ENCODE assay signal across 25 cellular contexts in the genomic region with DNA sequence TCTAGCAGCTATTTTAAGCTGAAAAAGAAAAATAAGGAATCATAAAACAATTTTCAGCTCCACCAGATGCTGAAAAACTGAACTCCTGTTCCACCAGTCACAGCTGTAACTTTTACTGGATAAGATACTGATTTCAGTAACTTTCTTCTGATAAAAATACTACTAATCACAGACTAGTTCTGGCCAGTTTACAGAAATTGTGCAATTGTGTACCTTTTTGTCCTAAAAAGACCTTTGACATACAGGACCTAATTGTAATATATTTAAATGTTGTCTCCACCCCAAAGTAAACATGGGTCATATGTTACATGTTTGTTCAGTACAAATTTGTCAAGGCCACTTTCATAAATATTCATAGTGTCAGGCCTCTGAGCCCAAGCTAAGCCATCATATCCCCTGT. TPM values are rescaled to one million over a fixed set of nuclear protein-coding genes. Genes with fewer than 3 reads are reported as not detected.
A peak's percentile ranks its signal among the peaks of the same experiment; 100 is the strongest.
DNase-seq lines count a peak whose midpoint lies in the region; ATAC-seq, FAIRE-seq and TF ChIP-seq lines count a peak whose summit lies in the region.
"Had no signal": no experiment of that assay in that cellular context is flagged by ENCODE, and none has a peak within 500 bp of the region (broad histone marks: within the 10 kb centered on the region; RNA-seq: fewer than 3 reads in every experiment).

No MANE protein-coding gene starts in this region.

- H3K27ac Mint-ChIP-seq in T-helper 17 cell, result no peak overlapping the region
- H3K27ac Mint-ChIP-seq: CD4-positive, alpha-beta T cell; IgD-negative memory B cell had no signal

- TF ChIP-seq POLR2A in HepG2 (IDR thresholded peaks at IDR 0.05; ENCODE audit: insufficient read depth in 1 of 2, low read depth in 2 of 2, low read length in 2 of 2), result no peak

- ATAC-seq in left ventricle myocardium superior, result peak; percentile 76
- no peak for ATAC-seq in right cardiac atrium
- peak; percentile 23; the same call in 1 of the 3 replicates for ATAC-seq in HepG2
- no peak for ATAC-seq in esophagus mucosa
- ATAC-seq in T-helper 17 cell, result no peak

- H2AFZ ChIP-seq in HepG2 (ENCODE audit: low read length), result no peak overlapping the region
- H2AFZ ChIP-seq: GM23248 had no signal

- H3K4me2 ChIP-seq in HepG2 (ENCODE audit: low read depth, low read length), result no peak overlapping the region

- no peaks in the 10 kb centered on the region for H4K20me1 ChIP-seq in HepG2 (ENCODE audit: insufficient read depth, low read length)

- POLR2A ChIA-PET in HepG2 (lab: Yijun Ruan, JAX), result no interaction called here

- BruUV-seq in HepG2 (replicated peaks; lab: Mats Ljungman, UMichigan), result no TSS peak

- no peaks in the 10 kb centered on the region for H3K79me2 ChIP-seq in HepG2 (ENCODE audit: insufficient read depth, low read length)

- no peak for TF ChIP-seq EP300 in HepG2 (IDR thresholded peaks at IDR 0.05; ENCODE audit: low read depth in 2 of 2, low read length in 2 of 2)
- TF ChIP-seq EP300 in HepG2 (CRISPR knock-in tag; IDR thresholded peaks at IDR 0.05; ENCODE audit: borderline replicate concordance), result no peak

- TF ChIP-seq RAD21 in HepG2 (CRISPR knock-in tag; IDR thresholded peaks at IDR 0.05), result no peak

- H3K27me3 ChIP-seq in right cardiac atrium (ENCODE audit: control insufficient read depth, insufficient read depth), result no peaks in the 10 kb centered on the region
- H3K27me3 ChIP-seq in HepG2 (ENCODE audit: control insufficient read depth in 1 of 2, insufficient read depth in 2 of 2, low read length in 2 of 2), result no peaks in the 10 kb centered on the region
- H3K27me3 ChIP-seq: BE2C had no signal

- no peaks in the 10 kb centered on the region for H3K9me3 ChIP-seq in right cardiac atrium (ENCODE audit: control insufficient read depth, low read length)
- H3K9me3 ChIP-seq in HepG2 (ENCODE audit: low read length), result peaks cover 6% of the 10 kb centered on the region
- H3K9me3 ChIP-seq in T-helper 17 cell (ENCODE audit: control insufficient read depth, low read length, poor library complexity, severe bottlenecking), result no peaks in the 10 kb centered on the region
- H3K9me3 ChIP-seq: BE2C, HAP-1 had no signal

- FAIRE-seq in HepG2 (lab: Jason Lieb, UNC), result no peak
- FAIRE-seq: A204.1, GM12892, GM18507 had no signal

- H3K36me3 ChIP-seq in HepG2 (replicated peaks in 1 of 2; ENCODE audit: control insufficient read depth in 1 of 2, insufficient read depth in 2 of 2, low read length in 2 of 2), result no peaks in the 10 kb centered on the region
- H3K36me3 ChIP-seq: BE2C, HAP-1 had no signal

- H3K4me3 ChIP-seq in right cardiac atrium (ENCODE audit: low read length) (no peak overlapping the region), fibroblast of pulmonary artery (replicated peaks; ENCODE audit: low read depth, low read length) (no peak overlapping the region), HepG2 (replicated peaks in 1 of 3; ENCODE audit: insufficient read depth in 1 of 3, low read depth in 2 of 3, low read length in 3 of 3) (no peak overlapping the region)
- H3K4me3 ChIP-seq: GM23248, HAP-1 had no signal

- no peaks in the 10 kb centered on the region for H3K36me3 Mint-ChIP-seq in T-helper 17 cell (ENCODE audit: low read depth)

- no peak for TF ChIP-seq CTCF in fibroblast of pulmonary artery (IDR thresholded peaks at IDR 0.05; ENCODE audit: low read length, missing control alignments)
- no peak for TF ChIP-seq CTCF in HepG2 (CRISPR knock-in tag; IDR thresholded peaks at IDR 0.05)

- no peak overlapping the region for H3K4me3 Mint-ChIP-seq in T-helper 17 cell
- H3K4me3 Mint-ChIP-seq: CD4-positive, alpha-beta T cell; IgD-negative memory B cell had no signal

- in situ Hi-C loops in HepG2 (cut with HindIII; ENCODE audit: extremely low pct_ligation_motif_present, low pct_unique_long_range_greater_than_20kb), result no loop called here

- intact Hi-C loops in left ventricle myocardium superior (cut with micrococcal nuclease), result no loop called here
- intact Hi-C loops in right cardiac atrium (cut with DNase I), result no loop called here
- intact Hi-C loops in HepG2 (cut with micrococcal nuclease; ENCODE audit: unreplicated experiment), result no loop called here

- no peak overlapping the region for H3K9ac ChIP-seq in HepG2 (ENCODE audit: insufficient read depth, low read depth, low read length)
- H3K9ac ChIP-seq: GM23248 had no signal

- H3K4me1 Mint-ChIP-seq in T-helper 17 cell, result no peaks in the 10 kb centered on the region

- no peaks in the 10 kb centered on the region for H3K4me1 ChIP-seq in right cardiac atrium (ENCODE audit: control insufficient read depth, insufficient read depth, low read length)
- no peaks in the 10 kb centered on the region for H3K4me1 ChIP-seq in HepG2 (ENCODE audit: insufficient read depth, low read length)
- H3K4me1 ChIP-seq: BE2C, HAP-1 had no signal

- H3K27ac ChIP-seq in right cardiac atrium (ENCODE audit: low read length), result no peak overlapping the region
- H3K27ac ChIP-seq in HepG2 (ENCODE audit: extremely low read length, insufficient read depth, low read length), result no peak overlapping the region
- H3K27ac ChIP-seq: C4-2B, GM23248, HL-60 had no signal

- CTCF ChIA-PET in HepG2 (lab: Yijun Ruan, JAX; ENCODE audit: low intra/inter-chr PET ratio, low total read pairs), result no interaction called here

- DNase-seq in left ventricle myocardium superior (no peak), right cardiac atrium (no peak), fibroblast of pulmonary artery (ENCODE audit: low read depth) (peak; percentile 7), HepG2 (ENCODE audit: low spot score) (peak; percentile 1), T-helper 17 cell (no peak)
- no peak for DNase-seq in stimulated activated CD4-positive, alpha-beta T cell treated with anti-CD3 and anti-CD28 coated beads, Interleukin-2, amount 100 ng/mL, for 48 hours
- DNase-seq: ACHN; BE2C; CD4-positive, alpha-beta T cell; DMS153; DMS79; GDM1; GM23248 had no signal

- H3K27me3 Mint-ChIP-seq in T-helper 17 cell, result no peaks in the 10 kb centered on the region
- H3K27me3 Mint-ChIP-seq: CD4-positive, alpha-beta T cell; IgD-negative memory B cell had no signal

TF ChIP-seq in HepG2, 621 proteins besides CTCF, POLR2A, EP300 and RAD21:
- TF ChIP-seq TARDBP (CRISPR knock-in tag; IDR thresholded peaks at IDR 0.05) (no peak), CEBPB (IDR thresholded peaks at IDR 0.05; ENCODE audit: borderline replicate concordance, low read depth, low read length) (peak; percentile 48; the same call in 1 of the 2 replicates)
TF ChIP-seq in HepG2: peak in this region for 1.

RNA-seq across cellular contexts. Expression of a gene that starts 27.1 kb away (rescaled TPM):
- total RNA-seq in left ventricle myocardium superior (not detected), right cardiac atrium (not detected), HepG2 (2016; rRNA removed; fragmentation: Illumina TruSeq; extraction: Trizol) (not detected in 2 replicates), esophagus mucosa (0.56 TPM), T-helper 17 cell (not detected)
- polyA plus RNA-seq in right cardiac atrium (not detected), HepG2 (2011; rRNA removed) (not detected in 2 replicates)
- not detected in 2 replicates for total RNA-seq in HepG2 (2016; cell fraction: cytosol; rRNA removed; fragmentation: Illumina TruSeq; extraction: Trizol; ENCODE audit: low read depth)
- total RNA-seq in HepG2 (2016; cell fraction: insoluble cytoplasmic fraction; rRNA removed; fragmentation: Illumina TruSeq; extraction: Trizol), result not detected in 2 replicates
- total RNA-seq in HepG2 (2016; cell fraction: membrane; rRNA removed; fragmentation: Illumina TruSeq; extraction: Trizol), result not detected in 2 replicates
- not detected in 2 replicates for total RNA-seq in HepG2 (2016; cell fraction: nucleus; rRNA removed; fragmentation: Illumina TruSeq; extraction: Trizol)
- polyA plus RNA-seq in HepG2 (2011; cell fraction: cytosol; rRNA removed), result not detected in 2 replicates
- not detected in 2 replicates for polyA plus RNA-seq in HepG2 (2011; cell fraction: nucleus; rRNA removed)
- polyA plus RNA-seq in HepG2 (2012), result not detected in 2 replicates
- not detected in 2 replicates for polyA plus RNA-seq in HepG2 (2016; cell fraction: cytosol; fragmentation: Illumina TruSeq; extraction: Trizol; ENCODE audit: low read depth)
- not detected in 2 replicates for polyA plus RNA-seq in HepG2 (2016; cell fraction: insoluble cytoplasmic fraction; fragmentation: Illumina TruSeq; extraction: Trizol; ENCODE audit: low read depth)
- polyA plus RNA-seq in HepG2 (2016; cell fraction: membrane; fragmentation: Illumina TruSeq; extraction: Trizol; ENCODE audit: low read depth), result not detected in 2 replicates
- polyA plus RNA-seq in HepG2 (2016; cell fraction: nucleus; fragmentation: Illumina TruSeq; extraction: Trizol; ENCODE audit: insufficient read depth, low read depth), result not detected in 2 replicates
- not detected in 2 replicates for polyA minus RNA-seq in HepG2 (2011; rRNA and poly(A)+ RNA removed; ENCODE audit: low replicate concordance)
- not detected in 2 replicates for polyA minus RNA-seq in HepG2 (2011; cell fraction: cytosol; rRNA and poly(A)+ RNA removed)
- not detected in 2 replicates for polyA minus RNA-seq in HepG2 (2011; cell fraction: nucleus; rRNA and poly(A)+ RNA removed)
- total RNA-seq: Caco-2; CD4-positive, alpha-beta T cell; Daoy; GM23248; H4; HT1080 had no signal
- polyA plus RNA-seq: GM23248, IgD-negative memory B cell had no signal

RNA-seq across cellular contexts. Expression of a gene that starts 52.6 kb away (rescaled TPM):
- not detected for total RNA-seq in left ventricle myocardium superior
- not detected for total RNA-seq in right cardiac atrium
- polyA plus RNA-seq in right cardiac atrium, result not detected
- not detected in 2 replicates for total RNA-seq in HepG2 (2016; rRNA removed; fragmentation: Illumina TruSeq; extraction: Trizol)
- total RNA-seq in HepG2 (2016; cell fraction: cytosol; rRNA removed; fragmentation: Illumina TruSeq; extraction: Trizol; ENCODE audit: low read depth), result not detected in 2 replicates
- total RNA-seq in HepG2 (2016; cell fraction: insoluble cytoplasmic fraction; rRNA removed; fragmentation: Illumina TruSeq; extraction: Trizol), result not detected in 2 replicates
- total RNA-seq in HepG2 (2016; cell fraction: membrane; rRNA removed; fragmentation: Illumina TruSeq; extraction: Trizol), result not detected in 2 replicates
- total RNA-seq in HepG2 (2016; cell fraction: nucleus; rRNA removed; fragmentation: Illumina TruSeq; extraction: Trizol), result not detected in 2 replicates
- polyA plus RNA-seq in HepG2 (2011; rRNA removed), result not detected in 2 replicates
- polyA plus RNA-seq in HepG2 (2011; cell fraction: cytosol; rRNA removed), result not detected in 2 replicates
- not detected in 2 replicates for polyA plus RNA-seq in HepG2 (2011; cell fraction: nucleus; rRNA removed)
- not detected in 2 replicates for polyA plus RNA-seq in HepG2 (2012)
- not detected in 2 replicates for polyA plus RNA-seq in HepG2 (2016; cell fraction: cytosol; fragmentation: Illumina TruSeq; extraction: Trizol; ENCODE audit: low read depth)
- not detected in 2 replicates for polyA plus RNA-seq in HepG2 (2016; cell fraction: insoluble cytoplasmic fraction; fragmentation: Illumina TruSeq; extraction: Trizol; ENCODE audit: low read depth)
- polyA plus RNA-seq in HepG2 (2016; cell fraction: membrane; fragmentation: Illumina TruSeq; extraction: Trizol; ENCODE audit: low read depth), result not detected in 2 replicates
- not detected in 2 replicates for polyA plus RNA-seq in HepG2 (2016; cell fraction: nucleus; fragmentation: Illumina TruSeq; extraction: Trizol; ENCODE audit: insufficient read depth, low read depth)
- polyA minus RNA-seq in HepG2 (2011; rRNA and poly(A)+ RNA removed; ENCODE audit: low replicate concordance), result not detected in 2 replicates
- not detected in 2 replicates for polyA minus RNA-seq in HepG2 (2011; cell fraction: cytosol; rRNA and poly(A)+ RNA removed)
- polyA minus RNA-seq in HepG2 (2011; cell fraction: nucleus; rRNA and poly(A)+ RNA removed), result not detected in 2 replicates
- not detected for total RNA-seq in esophagus mucosa
- total RNA-seq in T-helper 17 cell, result not detected
- total RNA-seq: Caco-2; CD4-positive, alpha-beta T cell; Daoy; GM23248; H4; HT1080 had no signal
- polyA plus RNA-seq: GM23248, IgD-negative memory B cell had no signal

Comparison
In these comparisons a context has a peak if more than half of its experiments do, and no peak if none do; other contexts are left out.
1. ATAC-seq: peak in left ventricle myocardium superior (single experiment) and HepG2 (single experiment); none in right cardiac atrium (0 of 2), esophagus mucosa (single experiment) and T-helper 17 cell (single experiment).
2. DNase-seq: peak in fibroblast of pulmonary artery (single experiment) and HepG2 (single experiment); none in left ventricle myocardium superior (single experiment), right cardiac atrium (0 of 3), stimulated activated CD4-positive, alpha-beta T cell treated with anti-CD3 and anti-CD28 coated beads, Interleukin-2, amount 100 ng/mL, for 48 hours (0 of 2) and T-helper 17 cell (0 of 3).